ENCODE assay signal across 23 cellular contexts in the genomic region with DNA sequence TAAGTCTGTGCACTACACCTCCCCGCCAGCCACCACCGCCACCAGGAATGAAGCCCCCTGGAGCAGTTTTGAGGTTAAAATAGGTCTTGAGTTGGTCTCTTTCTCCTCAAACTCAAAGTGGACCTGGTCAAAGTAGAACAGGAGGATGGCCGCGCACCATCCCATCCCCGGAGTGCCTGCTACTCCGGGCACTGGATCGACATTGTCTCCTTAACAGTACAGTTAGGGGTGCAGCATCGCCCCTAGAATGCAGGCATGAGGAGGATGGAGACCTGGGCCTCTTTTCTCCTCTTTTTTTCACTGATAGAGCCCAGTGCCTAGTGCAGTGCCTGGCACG.
"Had no signal": no experiment of that assay in that cellular context is flagged by ENCODE, and none has a peak within 500 bp of the region (broad histone marks: within the 10 kb centered on the region; RNA-seq: fewer than 3 reads in every experiment).

No MANE protein-coding gene starts in this region.

- H3K4me3 ChIP-seq: colonic mucosa, coronary artery, dorsolateral prefrontal cortex, esophagus muscularis mucosa, esophagus squamous epithelium, gastrocnemius medialis, gastroesophageal sphincter, heart left ventricle, heart right ventricle had no signal

- ATAC-seq: effector memory CD8-positive, alpha-beta T cell; esophagus mucosa; foreskin keratinocyte; gastrocnemius medialis; gastroesophageal sphincter; heart left ventricle; heart right ventricle had no signal

- H3K9me3 ChIP-seq: colonic mucosa, esophagus squamous epithelium, gastrocnemius medialis had no signal

- H3K9me3 Mint-ChIP-seq: dendritic cell treated with granulocyte-macrophage colony-stimulating factor and Interleukin-4, amounts not matched to agents 40 ng/mL and 50 ng/mL, for 4 days; effector memory CD8-positive, alpha-beta T cell; endodermal cell had no signal

- H3K4me3 Mint-ChIP-seq: dendritic cell treated with granulocyte-macrophage colony-stimulating factor and Interleukin-4, amounts not matched to agents 40 ng/mL and 50 ng/mL, for 4 days; effector memory CD8-positive, alpha-beta T cell; endodermal cell had no signal

- H3K27me3 ChIP-seq: colonic mucosa, dorsolateral prefrontal cortex, esophagus muscularis mucosa, gastrocnemius medialis, gastroesophageal sphincter, heart left ventricle, heart right ventricle had no signal

- H3K27ac ChIP-seq: colonic mucosa, coronary artery, epithelial cell of prostate, esophagus muscularis mucosa, esophagus squamous epithelium, foreskin keratinocyte, gastrocnemius medialis, gastroesophageal sphincter, heart left ventricle, heart right ventricle had no signal

- H3K36me3 ChIP-seq: colonic mucosa, esophagus muscularis mucosa, esophagus squamous epithelium, gastrocnemius medialis, gastroesophageal sphincter, heart left ventricle, heart right ventricle had no signal

- H3K27ac Mint-ChIP-seq: dendritic cell treated with granulocyte-macrophage colony-stimulating factor and Interleukin-4, amounts not matched to agents 40 ng/mL and 50 ng/mL, for 4 days; effector memory CD8-positive, alpha-beta T cell; endodermal cell had no signal

- H3K4me1 ChIP-seq: colonic mucosa, foreskin keratinocyte had no signal

- DNase-seq: colonic mucosa; cortex of kidney; dermis blood vessel endothelial cell; effector CD4-positive, alpha-beta T cell; effector CD8-positive, alpha-beta T cell; effector memory CD4-positive, alpha-beta T cell; effector memory CD8-positive, alpha-beta T cell; endodermal cell; erythroblast; esophagus squamous epithelium; foreskin fibroblast; foreskin keratinocyte; gastrocnemius medialis; glutamatergic neuron; heart left ventricle; heart right ventricle had no signal
